In genomic region chr14:68548194-68549056, GRCh38 we compare ENCODE assay signal across 8 cellular contexts.
DNase-seq lines count a peak whose midpoint lies in the region; ATAC-seq and TF ChIP-seq lines count a peak whose summit lies in the region.

No MANE protein-coding gene starts in this region.

- H3K36me3 ChIP-seq in heart right ventricle: no peaks in the 10 kb centered on the region

- H3K27me3 Mint-ChIP-seq in activated T-helper 2 cell treated with anti-CD3 and anti-CD28 coated beads, Interferon-gamma antibody, Interleukin-2, Interleukin-4, amounts not matched to agents 10 μg/mL and 5 μg/mL and 100 μg/mL, durations not matched to agents 14 hours and 24 hours and 36 hours (ENCODE audit: low read depth): no peaks in the 10 kb centered on the region

- intact Hi-C loops in heart right ventricle (cut with DNase I): loop anchor here in 6 of 10 donors (1.0 to 10.0 kb wide), 7 partner anchors 74 to 301 kb away; partner anchors contain the start of gene ZFP36L1 (in 5 of the 6)
- intact Hi-C loops in activated T-helper 2 cell treated with anti-CD3 and anti-CD28 coated beads, Interferon-gamma antibody, Interleukin-2, Interleukin-4, amounts not matched to agents 10 μg/mL and 5 μg/mL and 100 μg/mL, durations not matched to agents 14 hours and 24 hours and 36 hours (cut with micrococcal nuclease): no loop called here

- H3K4me3 ChIP-seq in WI38 (ENCODE audit: low read depth, low read length): 0 out of 2 replicates have a peak overlapping the region, but pooled peaks have one; percentile 2
- H3K4me3 ChIP-seq in heart right ventricle: no peak overlapping the region

- H3K36me3 Mint-ChIP-seq in activated T-helper 2 cell treated with anti-CD3 and anti-CD28 coated beads, Interferon-gamma antibody, Interleukin-2, Interleukin-4, amounts not matched to agents 10 μg/mL and 5 μg/mL and 100 μg/mL, durations not matched to agents 14 hours and 24 hours and 36 hours (ENCODE audit: low read depth): no peaks in the 10 kb centered on the region

- no peaks in the 10 kb centered on the region for H3K9me3 ChIP-seq in heart right ventricle

- peaks cover 28 to 85% (median 69%) of the 10 kb centered on the region in 9 donors for H3K4me1 ChIP-seq in heart right ventricle

- H3K27ac ChIP-seq in heart right ventricle: peak overlapping the region; percentile 91 to 97 (median 94)

- TF ChIP-seq CTCF in WI38 (IDR thresholded peaks at IDR 0.05; ENCODE audit: low read depth, low read length) (no peak), heart right ventricle (IDR thresholded peaks at IDR 0.05) (no peak)

- H3K9me3 Mint-ChIP-seq in activated T-helper 2 cell treated with anti-CD3 and anti-CD28 coated beads, Interferon-gamma antibody, Interleukin-2, Interleukin-4, amounts not matched to agents 10 μg/mL and 5 μg/mL and 100 μg/mL, durations not matched to agents 14 hours and 24 hours and 36 hours: no peaks in the 10 kb centered on the region

- H3K4me3 Mint-ChIP-seq in activated T-helper 2 cell treated with anti-CD3 and anti-CD28 coated beads, Interferon-gamma antibody, Interleukin-2, Interleukin-4, amounts not matched to agents 10 μg/mL and 5 μg/mL and 100 μg/mL, durations not matched to agents 14 hours and 24 hours and 36 hours (ENCODE audit: low read depth): no peak overlapping the region

- WGBS in heart right ventricle, 2 donors: 27 to 32% methylated on average over 14 of the region's 14 CpGs

- no peaks in the 10 kb centered on the region for H3K27me3 ChIP-seq in heart right ventricle

- DNase-seq in H4 (ENCODE audit: low spot score) (peak; percentile 96), heart right ventricle (peak; percentile 87 to 94), renal cortical epithelial cell (ENCODE audit: low read depth) (peak; percentile 92), mesenteric fat pad (ENCODE audit: low spot score) (no peak), UCSD-AML1 (lab: John Stamatoyannopoulos, UW; ENCODE audit: unreplicated experiment) (no peak)
- no peak for DNase-seq in activated T-helper 2 cell treated with anti-CD3 and anti-CD28 coated beads, Interferon-gamma antibody, Interleukin-2, Interleukin-4, amounts not matched to agents 10 μg/mL and 5 μg/mL and 100 μg/mL, durations not matched to agents 14 hours and 24 hours and 36 hours (ENCODE audit: low spot score)

- peaks cover 6% of the 10 kb centered on the region for H3K4me1 Mint-ChIP-seq in activated T-helper 2 cell treated with anti-CD3 and anti-CD28 coated beads, Interferon-gamma antibody, Interleukin-2, Interleukin-4, amounts not matched to agents 10 μg/mL and 5 μg/mL and 100 μg/mL, durations not matched to agents 14 hours and 24 hours and 36 hours (ENCODE audit: low read depth)

- ATAC-seq in heart right ventricle: peak; percentile 87 to 95 (median 93)
- ATAC-seq in GM21423 (IDR thresholded peaks at IDR 0.05; ENCODE audit: unreplicated experiment): no peak

- no peak overlapping the region for H3K27ac Mint-ChIP-seq in activated T-helper 2 cell treated with anti-CD3 and anti-CD28 coated beads, Interferon-gamma antibody, Interleukin-2, Interleukin-4, amounts not matched to agents 10 μg/mL and 5 μg/mL and 100 μg/mL, durations not matched to agents 14 hours and 24 hours and 36 hours

Comparison
In these comparisons a context has a peak if more than half of its experiments do, and no peak if none do; other contexts are left out.
1. DNase-seq: peak in H4 (single experiment), heart right ventricle (2 of 2) and renal cortical epithelial cell (single experiment); none in mesenteric fat pad (single experiment), UCSD-AML1 (single experiment) and activated T-helper 2 cell treated with anti-CD3 and anti-CD28 coated beads, Interferon-gamma antibody, Interleukin-2, Interleukin-4, amounts not matched to agents 10 μg/mL and 5 μg/mL and 100 μg/mL, durations not matched to agents 14 hours and 24 hours and 36 hours (single experiment).